In genomic region chr5:127813633-127814171, GRCh38 we compare ENCODE assay signal across 13 cellular contexts.
DNase-seq lines count a peak whose midpoint lies in the region; ATAC-seq, FAIRE-seq and TF ChIP-seq lines count a peak whose summit lies in the region.
"Had no signal": no experiment of that assay in that cellular context is flagged by ENCODE, and none has a peak within 500 bp of the region (broad histone marks: within the 10 kb centered on the region; RNA-seq: fewer than 3 reads in every experiment).

No MANE protein-coding gene starts in this region.

- intact Hi-C loops in Calu3 (cut with micrococcal nuclease; ENCODE audit: unreplicated experiment): loop anchor here (5.0 kb wide), 1 partner anchor 56 kb away; no protein-coding TSS in a partner anchor
- intact Hi-C loops in naive thymus-derived CD4-positive, alpha-beta T cell (cut with micrococcal nuclease): no loop called here

- H3K4me1 ChIP-seq in ectodermal cell (ENCODE audit: control insufficient read depth, insufficient read depth, low read length): peaks cover 26% of the 10 kb centered on the region
- no peaks in the 10 kb centered on the region for H3K4me1 ChIP-seq in naive thymus-derived CD4-positive, alpha-beta T cell (ENCODE audit: control insufficient read depth in 2 of 2, insufficient read depth in 2 of 2, low read length in 2 of 2)

- 4 to 11% methylated on average over 1 of the region's 1 CpG for WGBS in ectodermal cell, 2 experiments

- H3K4me3 ChIP-seq in ectodermal cell (ENCODE audit: insufficient read depth, low read depth, low read length): no peak overlapping the region
- no peak overlapping the region for H3K4me3 ChIP-seq in naive thymus-derived CD4-positive, alpha-beta T cell (ENCODE audit: low read length)

- peaks cover 49% of the 10 kb centered on the region for H3K4me1 Mint-ChIP-seq in Calu3 (ENCODE audit: low read depth, unreplicated experiment)
- H3K4me1 Mint-ChIP-seq in neural crest cell: peaks cover 40% of the 10 kb centered on the region
- peaks cover 0 to 3% (median 0%) of the 10 kb centered on the region in 7 donors for H3K4me1 Mint-ChIP-seq in naive thymus-derived CD4-positive, alpha-beta T cell
- H3K4me1 Mint-ChIP-seq: activated CD4-positive, alpha-beta memory T cell treated with anti-CD3 and anti-CD28 coated beads, Interleukin-2, amount 10 ng/mL, durations not matched to agents 7 days and 5 days had no signal

- no peak for ATAC-seq in naive thymus-derived CD4-positive, alpha-beta T cell

- no peaks in the 10 kb centered on the region for H3K27me3 ChIP-seq in ectodermal cell (ENCODE audit: control insufficient read depth, insufficient read depth, low read length, poor library complexity, severe bottlenecking)
- no peaks in the 10 kb centered on the region for H3K27me3 ChIP-seq in naive thymus-derived CD4-positive, alpha-beta T cell (ENCODE audit: control insufficient read depth in 2 of 2, insufficient read depth in 2 of 2, low read length in 2 of 2)

- TF ChIP-seq POLR2A in GM12892 (IDR thresholded peaks at IDR 0.05; ENCODE audit: low read depth, low read length): no peak

- BruUV-seq in Calu3 (replicated peaks; lab: Mats Ljungman, UMichigan): no TSS peak

- FAIRE-seq in GM12892 (lab: Jason Lieb, UNC) (no peak), D721Med (lab: Jason Lieb, UNC) (no peak)
- FAIRE-seq: HTR-8/SVneo had no signal

- H3K27ac Mint-ChIP-seq in Calu3 (ENCODE audit: unreplicated experiment) (peak overlapping the region; percentile 71), neural crest cell (ENCODE audit: unreplicated experiment) (peak overlapping the region; percentile 65)
- H3K27ac Mint-ChIP-seq in naive thymus-derived CD4-positive, alpha-beta T cell: no peak overlapping the region
- H3K27ac Mint-ChIP-seq: activated CD4-positive, alpha-beta memory T cell treated with anti-CD3 and anti-CD28 coated beads, Interleukin-2, amount 10 ng/mL, durations not matched to agents 7 days and 5 days; progenitor cell of endocrine pancreas had no signal

- H3K27ac ChIP-seq in ectodermal cell (ENCODE audit: insufficient read depth, low read depth, low read length, poor library complexity, severe bottlenecking): peak overlapping the region; percentile 17
- H3K27ac ChIP-seq in naive thymus-derived CD4-positive, alpha-beta T cell (ENCODE audit: low read depth, low read length): no peak overlapping the region

- H3K36me3 Mint-ChIP-seq in Calu3 (ENCODE audit: insufficient read depth, unreplicated experiment) (peaks cover 5% of the 10 kb centered on the region), neural crest cell (ENCODE audit: low read depth) (peaks cover 3% of the 10 kb centered on the region)
- no peaks in the 10 kb centered on the region for H3K36me3 Mint-ChIP-seq in naive thymus-derived CD4-positive, alpha-beta T cell

- H3K27me3 Mint-ChIP-seq in Calu3 (ENCODE audit: unreplicated experiment) (no peaks in the 10 kb centered on the region), neural crest cell (ENCODE audit: low read depth) (no peaks in the 10 kb centered on the region)
- H3K27me3 Mint-ChIP-seq in naive thymus-derived CD4-positive, alpha-beta T cell: peaks cover 18 to 35% (median 22%) of the 10 kb centered on the region in 5 donors
- H3K27me3 Mint-ChIP-seq: progenitor cell of endocrine pancreas had no signal

- CTCF ChIA-PET in Calu3 (lab: Charles Lee): interaction anchor here (0.6 to 1.1 kb wide), 2 partner anchors 64 to 511 kb away, joined by 3 to 4 read pairs; no protein-coding TSS in a partner anchor
- CTCF ChIA-PET in naive thymus-derived CD4-positive, alpha-beta T cell (lab: Charles Lee): no interaction called here

- no peaks in the 10 kb centered on the region for H3K9me3 ChIP-seq in ectodermal cell (ENCODE audit: control insufficient read depth, low read length)
- no peaks in the 10 kb centered on the region for H3K9me3 ChIP-seq in naive thymus-derived CD4-positive, alpha-beta T cell (ENCODE audit: control insufficient read depth in 2 of 3, low read length in 3 of 3)

- peak; percentile 40 for DNase-seq in Calu3
- peak; percentile 39 for DNase-seq in NCI-H226
- no peak for DNase-seq in neural crest cell (ENCODE audit: low read depth, low spot score)
- no peak for DNase-seq in GM12892 (ENCODE audit: insufficient read length)
- no peak for DNase-seq in NCI-H1092 treated with DMSO at 0.1 percent for 48 hours (lab: John Stamatoyannopoulos, UW)
- no peak for DNase-seq in naive thymus-derived CD4-positive, alpha-beta T cell
- no peak for DNase-seq in D721Med (ENCODE audit: insufficient read length, low spot score)
- DNase-seq: activated CD4-positive, alpha-beta memory T cell treated with anti-CD3 and anti-CD28 coated beads, Interleukin-2, amount 10 ng/mL, durations not matched to agents 7 days and 5 days; amygdala; COR-L47 had no signal

- POLR2A ChIA-PET in naive thymus-derived CD4-positive, alpha-beta T cell (lab: Charles Lee): no interaction called here

- no peaks in the 10 kb centered on the region for H3K36me3 ChIP-seq in ectodermal cell (ENCODE audit: control insufficient read depth, insufficient read depth, low read length)
- H3K36me3 ChIP-seq in naive thymus-derived CD4-positive, alpha-beta T cell (ENCODE audit: control insufficient read depth in 2 of 3, insufficient read depth in 3 of 3, low read length in 3 of 3): no peaks in the 10 kb centered on the region

- H3K4me3 Mint-ChIP-seq in Calu3 (ENCODE audit: low read depth, unreplicated experiment): peak overlapping the region; percentile 29
- peak overlapping the region; percentile 20 for H3K4me3 Mint-ChIP-seq in neural crest cell
- no peak overlapping the region for H3K4me3 Mint-ChIP-seq in naive thymus-derived CD4-positive, alpha-beta T cell
- H3K4me3 Mint-ChIP-seq: activated CD4-positive, alpha-beta memory T cell treated with anti-CD3 and anti-CD28 coated beads, Interleukin-2, amount 10 ng/mL, durations not matched to agents 7 days and 5 days had no signal

- TF ChIP-seq CTCF in Calu3 (IDR thresholded peaks at IDR 0.05; ENCODE audit: unreplicated experiment) (no peak), neural crest cell (conservative IDR thresholded peaks at IDR 0.05) (no peak), D721Med (IDR thresholded peaks at IDR 0.05; ENCODE audit: insufficient read depth, missing control alignments) (no peak)

- H3K9me3 Mint-ChIP-seq in Calu3 (ENCODE audit: low read depth, unreplicated experiment) (peaks cover 3% of the 10 kb centered on the region), neural crest cell (no peaks in the 10 kb centered on the region)
- H3K9me3 Mint-ChIP-seq in naive thymus-derived CD4-positive, alpha-beta T cell: no peaks in the 10 kb centered on the region
- H3K9me3 Mint-ChIP-seq: activated CD4-positive, alpha-beta memory T cell treated with anti-CD3 and anti-CD28 coated beads, Interleukin-2, amount 10 ng/mL, durations not matched to agents 7 days and 5 days had no signal

Comparison
In these comparisons a context has a peak if more than half of its experiments do, and no peak if none do; other contexts are left out.
1. DNase-seq: peak in Calu3 (single experiment) and NCI-H226 (single experiment); none in neural crest cell (single experiment), GM12892 (single experiment), NCI-H1092 treated with DMSO at 0.1 percent for 48 hours (single experiment), naive thymus-derived CD4-positive, alpha-beta T cell (0 of 9) and D721Med (single experiment).
2. H3K27ac Mint-ChIP-seq: peak in Calu3 (single experiment) and neural crest cell (single experiment); none in naive thymus-derived CD4-positive, alpha-beta T cell (0 of 9).
3. H3K4me3 Mint-ChIP-seq: peak in Calu3 (single experiment) and neural crest cell (single experiment); none in naive thymus-derived CD4-positive, alpha-beta T cell (0 of 10).